ENCODE assay signal across 27 cellular contexts in genomic region chr4:122122083-122122482, GRCh38.
"Had no signal": no experiment of that assay in that cellular context is flagged by ENCODE, and none has a peak within 500 bp of the region (broad histone marks: within the 10 kb centered on the region; RNA-seq: fewer than 3 reads in every experiment).

No MANE protein-coding gene starts in this region.

- H3K4me2 ChIP-seq: hepatocyte had no signal

- H3K4me3 ChIP-seq: colonic mucosa, coronary artery, dorsolateral prefrontal cortex, esophagus muscularis mucosa, esophagus squamous epithelium, gastrocnemius medialis, gastroesophageal sphincter, heart left ventricle, heart right ventricle, hepatocyte had no signal

- H3K9me3 ChIP-seq: colonic mucosa, esophagus muscularis mucosa, esophagus squamous epithelium, gastrocnemius medialis, gastroesophageal sphincter had no signal

- H2AFZ ChIP-seq: hepatocyte had no signal

- ATAC-seq: effector memory CD8-positive, alpha-beta T cell; esophagus mucosa; foreskin keratinocyte; gastrocnemius medialis; gastroesophageal sphincter; heart left ventricle; heart right ventricle had no signal

- H3K27me3 ChIP-seq: colonic mucosa, dorsolateral prefrontal cortex, esophagus muscularis mucosa, esophagus squamous epithelium, foreskin keratinocyte, gastrocnemius medialis, gastroesophageal sphincter, heart left ventricle, heart right ventricle, hepatocyte had no signal

- FAIRE-seq: endometrium, endothelial cell of umbilical vein, frontal cortex had no signal

- H3K4me1 ChIP-seq: colonic mucosa, esophagus muscularis mucosa, esophagus squamous epithelium, foreskin keratinocyte, gastrocnemius medialis, gastroesophageal sphincter had no signal

- DNase-seq: colonic mucosa; cortex of kidney; dermis blood vessel endothelial cell; dorsolateral prefrontal cortex; effector CD4-positive, alpha-beta T cell; effector CD8-positive, alpha-beta T cell; effector memory CD4-positive, alpha-beta T cell; effector memory CD8-positive, alpha-beta T cell; endodermal cell; esophagus squamous epithelium; foreskin fibroblast; foreskin keratinocyte; foreskin melanocyte; gastrocnemius medialis; glutamatergic neuron; head of caudate nucleus; heart right ventricle had no signal

- H3K36me3 ChIP-seq: colonic mucosa, esophagus muscularis mucosa, esophagus squamous epithelium, gastrocnemius medialis, gastroesophageal sphincter, heart left ventricle, heart right ventricle had no signal

- H3K27ac ChIP-seq: colonic mucosa, coronary artery, dorsolateral prefrontal cortex, epithelial cell of prostate, esophagus muscularis mucosa, esophagus squamous epithelium, foreskin keratinocyte, gastrocnemius medialis, gastroesophageal sphincter, heart left ventricle, heart right ventricle, hepatocyte had no signal

- H3K79me2 ChIP-seq: hepatocyte had no signal
